1 cellular context compared by ENCODE assay signal in the genomic region with DNA sequence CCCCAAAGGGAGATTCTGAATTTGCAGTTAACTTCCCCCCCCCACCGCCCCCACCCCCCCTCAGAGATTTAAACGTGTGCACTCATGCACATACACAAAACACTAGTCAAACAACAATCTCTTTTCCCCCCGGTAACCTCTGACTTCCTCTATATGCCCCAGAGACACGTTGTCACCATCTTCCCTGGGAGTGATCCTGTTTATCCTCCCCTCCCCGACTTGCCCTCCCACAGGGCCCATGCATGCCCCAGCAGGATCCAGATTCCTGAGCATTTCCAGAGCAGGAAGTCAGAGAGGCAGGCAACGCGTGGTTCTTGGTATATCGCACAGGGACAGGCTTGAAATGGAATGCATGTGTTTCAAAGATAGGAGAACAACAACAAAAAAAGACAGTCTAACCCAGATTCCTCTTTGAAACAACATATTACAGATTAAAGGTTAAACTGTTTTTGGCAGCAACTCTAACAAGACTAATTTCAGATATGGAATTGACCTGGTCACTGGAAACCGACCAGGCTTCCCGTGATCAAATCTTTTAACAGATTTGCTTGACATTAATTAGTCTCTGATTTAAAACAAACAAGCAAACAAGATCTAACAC.
TF ChIP-seq lines count a peak whose summit lies in the region.

No MANE protein-coding gene starts in this region.

TF ChIP-seq in HepG2, 621 proteins besides CTCF, POLR2A, EP300 and RAD21 (continued from another document and continues in another):
- TF ChIP-seq THAP9 (CRISPR knock-in tag; IDR thresholded peaks at IDR 0.05; ENCODE audit: borderline replicate concordance) (no peak), BHLHE40 (IDR thresholded peaks at IDR 0.05; ENCODE audit: low read length) (no peak), ZNF367 (CRISPR knock-in tag; IDR thresholded peaks at IDR 0.05; ENCODE audit: borderline replicate concordance) (no peak), LBX2 (CRISPR knock-in tag; IDR thresholded peaks at IDR 0.05; ENCODE audit: borderline replicate concordance) (no peak), ZNF160 (CRISPR knock-in tag; IDR thresholded peaks at IDR 0.05) (no peak), FOSL2 (CRISPR knock-in tag; IDR thresholded peaks at IDR 0.05) (no peak), ZNF225 (CRISPR knock-in tag; IDR thresholded peaks at IDR 0.05) (no peak), HMG20A (CRISPR knock-in tag; IDR thresholded peaks at IDR 0.05; ENCODE audit: borderline replicate concordance) (no peak), CERS6 (CRISPR knock-in tag; IDR thresholded peaks at IDR 0.05) (0 out of 2 replicates have a peak, but pooled peaks have one; percentile 66), TGIF2 (CRISPR knock-in tag; IDR thresholded peaks at IDR 0.05) (0 out of 2 replicates have a peak, but pooled peaks have one; percentile 51), KAT2B (IDR thresholded peaks at IDR 0.05; ENCODE audit: borderline replicate concordance, low read depth, low read length) (no peak), ZNF616 (CRISPR knock-in tag; IDR thresholded peaks at IDR 0.05; ENCODE audit: low read depth) (no peak), KDM5B (CRISPR knock-in tag; IDR thresholded peaks at IDR 0.05; ENCODE audit: borderline replicate concordance) (no peak), SKI (IDR thresholded peaks at IDR 0.05; ENCODE audit: partially characterized antibody) (no peak), KMT2B (CRISPR knock-in tag; IDR thresholded peaks at IDR 0.05) (no peak), MTA1 (CRISPR knock-in tag; IDR thresholded peaks at IDR 0.05; ENCODE audit: borderline replicate concordance) (no peak), THRA (CRISPR knock-in tag; IDR thresholded peaks at IDR 0.05; ENCODE audit: borderline replicate concordance) (no peak), RBM22 (optimal IDR thresholded peaks at IDR 0.05; ENCODE audit: low read length) (no peak), ZNF292 (CRISPR knock-in tag; IDR thresholded peaks at IDR 0.05; ENCODE audit: borderline replicate concordance, low read depth) (no peak; the same call in 1 of the 2 replicates), SSRP1 (CRISPR knock-in tag; IDR thresholded peaks at IDR 0.05) (no peak), STAT5B (CRISPR knock-in tag; IDR thresholded peaks at IDR 0.05) (no peak), ZNF24 (IDR thresholded peaks at IDR 0.05) (no peak), JARID2 (CRISPR knock-in tag; IDR thresholded peaks at IDR 0.05; ENCODE audit: insufficient replicate concordance) (no peak), MTF2 (CRISPR knock-in tag; IDR thresholded peaks at IDR 0.05; ENCODE audit: borderline replicate concordance) (no peak), BCL3 (CRISPR knock-in tag; IDR thresholded peaks at IDR 0.05) (no peak), ZNF224 (CRISPR knock-in tag; IDR thresholded peaks at IDR 0.05) (no peak), MED13 (CRISPR knock-in tag; IDR thresholded peaks at IDR 0.05) (no peak), ZFP36 (IDR thresholded peaks at IDR 0.05; ENCODE audit: borderline replicate concordance, low read depth, low read length, partially characterized antibody) (no peak), RAD51 (IDR thresholded peaks at IDR 0.05; ENCODE audit: borderline replicate concordance) (no peak), GTF2F1 (IDR thresholded peaks at IDR 0.05; ENCODE audit: low read length) (no peak), YEATS2 (CRISPR knock-in tag; IDR thresholded peaks at IDR 0.05; ENCODE audit: borderline replicate concordance) (no peak), CHD2 (IDR thresholded peaks at IDR 0.05; ENCODE audit: low read depth, low read length) (no peak), SMAD3 (CRISPR knock-in tag; IDR thresholded peaks at IDR 0.05) (no peak), MYPOP (CRISPR knock-in tag; IDR thresholded peaks at IDR 0.05) (no peak), PITX1 (CRISPR knock-in tag; IDR thresholded peaks at IDR 0.05) (peak; percentile 52; the same call in 1 of the 2 replicates), IRX3 (CRISPR knock-in tag; IDR thresholded peaks at IDR 0.05; ENCODE audit: borderline replicate concordance, low read depth) (no peak), CEBPB (IDR thresholded peaks at IDR 0.05; ENCODE audit: borderline replicate concordance, low read depth, low read length) (no peak), NCOA5 (CRISPR knock-in tag; IDR thresholded peaks at IDR 0.05) (no peak), MXI1 (IDR thresholded peaks at IDR 0.05; ENCODE audit: borderline replicate concordance, low read depth, low read length) (peak; percentile 88; the same call in 2 of the 3 replicates), PHB2 (IDR thresholded peaks at IDR 0.05; ENCODE audit: partially characterized antibody) (no peak), ZNF343 (CRISPR knock-in tag; IDR thresholded peaks at IDR 0.05) (no peak; the same call in 1 of the 2 replicates), GATAD2A (CRISPR knock-in tag; IDR thresholded peaks at IDR 0.05) (peak; percentile 32; the same call in 1 of the 2 replicates)
- TF ChIP-seq, protein P1, sequence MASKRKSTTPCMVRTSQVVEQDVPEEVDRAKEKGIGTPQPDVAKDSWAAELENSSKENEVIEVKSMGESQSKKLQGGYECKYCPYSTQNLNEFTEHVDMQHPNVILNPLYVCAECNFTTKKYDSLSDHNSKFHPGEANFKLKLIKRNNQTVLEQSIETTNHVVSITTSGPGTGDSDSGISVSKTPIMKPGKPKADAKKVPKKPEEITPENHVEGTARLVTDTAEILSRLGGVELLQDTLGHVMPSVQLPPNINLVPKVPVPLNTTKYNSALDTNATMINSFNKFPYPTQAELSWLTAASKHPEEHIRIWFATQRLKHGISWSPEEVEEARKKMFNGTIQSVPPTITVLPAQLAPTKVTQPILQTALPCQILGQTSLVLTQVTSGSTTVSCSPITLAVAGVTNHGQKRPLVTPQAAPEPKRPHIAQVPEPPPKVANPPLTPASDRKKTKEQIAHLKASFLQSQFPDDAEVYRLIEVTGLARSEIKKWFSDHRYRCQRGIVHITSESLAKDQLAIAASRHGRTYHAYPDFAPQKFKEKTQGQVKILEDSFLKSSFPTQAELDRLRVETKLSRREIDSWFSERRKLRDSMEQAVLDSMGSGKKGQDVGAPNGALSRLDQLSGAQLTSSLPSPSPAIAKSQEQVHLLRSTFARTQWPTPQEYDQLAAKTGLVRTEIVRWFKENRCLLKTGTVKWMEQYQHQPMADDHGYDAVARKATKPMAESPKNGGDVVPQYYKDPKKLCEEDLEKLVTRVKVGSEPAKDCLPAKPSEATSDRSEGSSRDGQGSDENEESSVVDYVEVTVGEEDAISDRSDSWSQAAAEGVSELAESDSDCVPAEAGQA (IDR thresholded peaks at IDR 0.05; ENCODE audit: low read depth) = no peak
- TF ChIP-seq, protein P1 (CRISPR knock-in tag; IDR thresholded peaks at IDR 0.05; ENCODE audit: borderline replicate concordance) = no peak
- TF ChIP-seq, protein P2, sequence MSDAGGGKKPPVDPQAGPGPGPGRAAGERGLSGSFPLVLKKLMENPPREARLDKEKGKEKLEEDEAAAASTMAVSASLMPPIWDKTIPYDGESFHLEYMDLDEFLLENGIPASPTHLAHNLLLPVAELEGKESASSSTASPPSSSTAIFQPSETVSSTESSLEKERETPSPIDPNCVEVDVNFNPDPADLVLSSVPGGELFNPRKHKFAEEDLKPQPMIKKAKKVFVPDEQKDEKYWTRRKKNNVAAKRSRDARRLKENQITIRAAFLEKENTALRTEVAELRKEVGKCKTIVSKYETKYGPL (CRISPR knock-in tag; IDR thresholded peaks at IDR 0.05) = no peak
- TF ChIP-seq, protein P3, sequence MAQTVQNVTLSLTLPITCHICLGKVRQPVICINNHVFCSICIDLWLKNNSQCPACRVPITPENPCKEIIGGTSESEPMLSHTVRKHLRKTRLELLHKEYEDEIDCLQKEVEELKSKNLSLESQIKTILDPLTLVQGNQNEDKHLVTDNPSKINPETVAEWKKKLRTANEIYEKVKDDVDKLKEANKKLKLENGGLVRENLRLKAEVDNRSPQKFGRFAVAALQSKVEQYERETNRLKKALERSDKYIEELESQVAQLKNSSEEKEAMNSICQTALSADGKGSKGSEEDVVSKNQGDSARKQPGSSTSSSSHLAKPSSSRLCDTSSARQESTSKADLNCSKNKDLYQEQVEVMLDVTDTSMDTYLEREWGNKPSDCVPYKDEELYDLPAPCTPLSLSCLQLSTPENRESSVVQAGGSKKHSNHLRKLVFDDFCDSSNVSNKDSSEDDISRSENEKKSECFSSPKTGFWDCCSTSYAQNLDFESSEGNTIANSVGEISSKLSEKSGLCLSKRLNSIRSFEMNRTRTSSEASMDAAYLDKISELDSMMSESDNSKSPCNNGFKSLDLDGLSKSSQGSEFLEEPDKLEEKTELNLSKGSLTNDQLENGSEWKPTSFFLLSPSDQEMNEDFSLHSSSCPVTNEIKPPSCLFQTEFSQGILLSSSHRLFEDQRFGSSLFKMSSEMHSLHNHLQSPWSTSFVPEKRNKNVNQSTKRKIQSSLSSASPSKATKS (CRISPR knock-in tag; IDR thresholded peaks at IDR 0.05) = no peak
- TF ChIP-seq, protein P4, sequence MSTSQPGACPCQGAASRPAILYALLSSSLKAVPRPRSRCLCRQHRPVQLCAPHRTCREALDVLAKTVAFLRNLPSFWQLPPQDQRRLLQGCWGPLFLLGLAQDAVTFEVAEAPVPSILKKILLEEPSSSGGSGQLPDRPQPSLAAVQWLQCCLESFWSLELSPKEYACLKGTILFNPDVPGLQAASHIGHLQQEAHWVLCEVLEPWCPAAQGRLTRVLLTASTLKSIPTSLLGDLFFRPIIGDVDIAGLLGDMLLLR (CRISPR knock-in tag; IDR thresholded peaks at IDR 0.05) = no peak
